8 cellular contexts compared by ENCODE assay signal in genomic region chr19:51777570-51778460, GRCh38. TPM values are rescaled to one million over a fixed set of nuclear protein-coding genes. Genes with fewer than 3 reads are reported as not detected.
DNase-seq lines count a peak whose midpoint lies in the region; ATAC-seq and TF ChIP-seq lines count a peak whose summit lies in the region.

No MANE protein-coding gene starts in this region.

- peak overlapping the region; percentile 38 for H3K4me2 ChIP-seq in HCT116 (ENCODE audit: low read length)

- H3K9ac ChIP-seq in HCT116 (ENCODE audit: low read length): no peak overlapping the region

- H4K20me1 ChIP-seq in HCT116 (ENCODE audit: insufficient read depth): no peaks in the 10 kb centered on the region

- H2AFZ ChIP-seq in HCT116 (ENCODE audit: low read depth, low read length, poor library complexity, severe bottlenecking): peak overlapping the region; percentile 88

- H3K9me3 ChIP-seq in HCT116 (ENCODE audit: control insufficient read depth in 1 of 2, insufficient read depth in 1 of 2, low read depth in 1 of 2, low read length in 2 of 2) (no peaks in the 10 kb centered on the region), mucosa of descending colon (no peaks in the 10 kb centered on the region), stomach (no peaks in the 10 kb centered on the region)

- peaks cover 3% of the 10 kb centered on the region for H3K9me3 Mint-ChIP-seq in activated CD4-positive, alpha-beta memory T cell treated with anti-CD3 and anti-CD28 coated beads for 36 hours

- no peaks in the 10 kb centered on the region for H3K36me3 ChIP-seq in HCT116 (ENCODE audit: control insufficient read depth in 1 of 2, insufficient read depth in 2 of 2, low read length in 2 of 2)
- H3K36me3 ChIP-seq in mucosa of descending colon (ENCODE audit: low read depth): no peaks in the 10 kb centered on the region
- H3K36me3 ChIP-seq in stomach: no peaks in the 10 kb centered on the region

- H3K4me1 ChIP-seq in HCT116 (ENCODE audit: control insufficient read depth in 1 of 2, insufficient read depth in 2 of 2, low read length in 2 of 2) (peaks cover 0 to 4% of the 10 kb centered on the region in 2 experiments; a peak in 1 of 4 replicates), mucosa of descending colon (ENCODE audit: low read depth) (no peaks in the 10 kb centered on the region), stomach (peaks cover 0 to 10% (median 4%) of the 10 kb centered on the region in 4 donors)

- BruUV-seq in HCT116 (replicated peaks; lab: Mats Ljungman, UMichigan): no TSS peak

- POLR2A ChIA-PET in HCT116 (lab: Charles Lee): no interaction called here
- POLR2A ChIA-PET in activated CD4-positive, alpha-beta memory T cell treated with anti-CD3 and anti-CD28 coated beads for 36 hours (lab: Charles Lee): no interaction called here

- no peaks in the 10 kb centered on the region for H3K79me2 ChIP-seq in HCT116 (ENCODE audit: insufficient read depth, low read length)

- H3K27me3 ChIP-seq in HCT116 (ENCODE audit: insufficient read depth, low read length) (no peaks in the 10 kb centered on the region), stomach (peaks cover 0 to 81% (median 0%) of the 10 kb centered on the region in 3 donors)

- DNase-seq in HCT116 (ENCODE audit: low read depth, low spot score): peak; percentile 83
- DNase-seq in NCI-H748 treated with DMSO at 0.1 percent for 48 hours (lab: John Stamatoyannopoulos, UW): peak; percentile 50
- peak; percentile 45 for DNase-seq in activated CD4-positive, alpha-beta memory T cell treated with anti-CD3 and anti-CD28 coated beads for 36 hours
- peak in 2 of 3 donors; percentile 49 to 63 for DNase-seq in mucosa of descending colon
- DNase-seq in stomach: peak; percentile 45

- ATAC-seq in HCT116 (peak; percentile 95), esophagus mucosa (peak; percentile 73), mucosa of descending colon (peak; percentile 86), HG03039 (IDR thresholded peaks at IDR 0.05; ENCODE audit: unreplicated experiment) (no peak)

- peaks cover 3% of the 10 kb centered on the region for H3K4me1 Mint-ChIP-seq in activated CD4-positive, alpha-beta memory T cell treated with anti-CD3 and anti-CD28 coated beads for 36 hours (ENCODE audit: low read depth)

- H3K36me3 Mint-ChIP-seq in activated CD4-positive, alpha-beta memory T cell treated with anti-CD3 and anti-CD28 coated beads for 36 hours: peaks cover 2% of the 10 kb centered on the region

- no peak overlapping the region for H3K4me3 Mint-ChIP-seq in activated CD4-positive, alpha-beta memory T cell treated with anti-CD3 and anti-CD28 coated beads for 36 hours

- no peak overlapping the region for H3K27ac ChIP-seq in C4-2B
- H3K27ac ChIP-seq in HCT116 (ENCODE audit: low read depth, low read length): no peak overlapping the region
- H3K27ac ChIP-seq in stomach: no peak overlapping the region

- 26 to 32% (median 31%) methylated on average over 23 of the region's 23 CpGs for WGBS in stomach, 5 donors

- RAD21 ChIA-PET in HCT116 (lab: Charles Lee; ENCODE audit: low non-redundant PET in 1 of 2, low total read pairs in 2 of 2, uncharacterized antibody in 2 of 2, unreplicated experiment in 2 of 2): interaction anchor here (0.7 to 1.3 kb wide), 3 partner anchors 74 to 117 kb away, joined by 3 read pairs; no protein-coding TSS in a partner anchor

- CTCF ChIA-PET in HCT116 (lab: Charles Lee): interaction anchor here (0.6 to 2.7 kb wide), 23 partner anchors 10 to 459 kb away, joined by 3 to 22 read pairs (median 5); partner anchors contain the start of genes FPR1 and FPR2
- CTCF ChIA-PET in activated CD4-positive, alpha-beta memory T cell treated with anti-CD3 and anti-CD28 coated beads for 36 hours (lab: Charles Lee): interaction anchor here (0.7 to 1.7 kb wide), 22 partner anchors 9 to 518 kb away, joined by 3 to 14 read pairs (median 4); no protein-coding TSS in a partner anchor

- TF ChIP-seq POLR2A in HCT116 (IDR thresholded peaks at IDR 0.05; ENCODE audit: borderline replicate concordance, extremely low read depth, insufficient read depth, insufficient read length) (no peak), stomach (IDR thresholded peaks at IDR 0.05) (no peak)

- TF ChIP-seq EP300 in stomach (IDR thresholded peaks at IDR 0.05): no peak

- no peaks in the 10 kb centered on the region for H3K9me2 ChIP-seq in HCT116 (ENCODE audit: insufficient read depth)

- no peak overlapping the region for H3K27ac Mint-ChIP-seq in activated CD4-positive, alpha-beta memory T cell treated with anti-CD3 and anti-CD28 coated beads for 36 hours

- intact Hi-C loops in HCT116 (cut with micrococcal nuclease): loop anchor here (1.0 to 5.0 kb wide), 4 partner anchors 66 to 305 kb away; no protein-coding TSS in a partner anchor
- intact Hi-C loops in activated CD4-positive, alpha-beta memory T cell treated with anti-CD3 and anti-CD28 coated beads for 36 hours (cut with micrococcal nuclease): loop anchor here (5.0 to 10.0 kb wide), 2 partner anchors 66 to 113 kb away; no protein-coding TSS in a partner anchor
- intact Hi-C loops in mucosa of descending colon (cut with DNase I, micrococcal nuclease): no loop called here
- intact Hi-C loops in stomach (cut with DNase I; ENCODE audit: low total_unique reads): no loop called here

- H3K4me3 ChIP-seq in HCT116 (replicated peaks in 1 of 2; ENCODE audit: low read depth in 1 of 2, low read length in 2 of 2) (no peak overlapping the region), mucosa of descending colon (no peak overlapping the region), stomach (no peak overlapping the region)

- TF ChIP-seq CTCF in C4-2B (conservative IDR thresholded peaks at IDR 0.05) (peak; percentile 85), HCT116 (IDR thresholded peaks at IDR 0.05 in 2 of 3, conservative IDR thresholded peaks at IDR 0.05 in 1 of 3; ENCODE audit: borderline replicate concordance in 1 of 3, insufficient read depth in 1 of 3, low read depth in 2 of 3, low read length in 2 of 3) (peak; percentile 57 to 71 (median 71); a peak in 5 of 6 replicates), mucosa of descending colon (IDR thresholded peaks at IDR 0.05) (peak; percentile 42), stomach (IDR thresholded peaks at IDR 0.05) (peak in 5 of 7 experiments; percentile 30 to 69 (median 46))

- TF ChIP-seq RAD21 in HCT116 (IDR thresholded peaks at IDR 0.05; ENCODE audit: low read depth): peak; percentile 83

- H3K27me3 Mint-ChIP-seq in activated CD4-positive, alpha-beta memory T cell treated with anti-CD3 and anti-CD28 coated beads for 36 hours: peaks cover 29% of the 10 kb centered on the region

TF ChIP-seq in HCT116, 20 proteins besides CTCF, POLR2A, EP300 and RAD21:
- no peak for TF ChIP-seq ZNF274 (IDR thresholded peaks at IDR 0.05; ENCODE audit: low read depth, low read length)
- peak; percentile 19; the same call in 1 of the 2 replicates for TF ChIP-seq CEBPB (IDR thresholded peaks at IDR 0.05; ENCODE audit: low read depth)
- no peak for TF ChIP-seq SP1 (IDR thresholded peaks at IDR 0.05; ENCODE audit: low read depth)
TF ChIP-seq in HCT116: peak in this region for 1.

RNA-seq across cellular contexts. Expression of gene FPR2, which starts 16.8 kb away (rescaled TPM):
- not detected for total RNA-seq in HCT116 (2021; ENCODE audit: unreplicated experiment)
- polyA plus RNA-seq in HCT116 (2012): 0.09 TPM in 1 of 2 replicates, not detected in the other
- not detected for total RNA-seq in activated CD4-positive, alpha-beta memory T cell treated with anti-CD3 and anti-CD28 coated beads for 36 hours
- 0.36 TPM for total RNA-seq in esophagus mucosa
- 1 to 10 TPM in 1 of 3 donors, under 1 TPM in 1, not detected in 1; 0.41 to 2.7 TPM for total RNA-seq in mucosa of descending colon
- 1 to 10 TPM in 2 of 5 donors, under 1 TPM in 1, not detected in 2; 0.58 to 1.7 (median 1.3) TPM for total RNA-seq in stomach
- polyA plus RNA-seq in stomach: 1 to 10 TPM in 2 of 3 donors, under 1 TPM in 1; 0.48 to 2.9 (median 1.4) TPM

RNA-seq across cellular contexts. Expression of gene FPR3, which starts 17.1 kb away (rescaled TPM):
- total RNA-seq in HCT116 (2021; ENCODE audit: unreplicated experiment) (not detected), esophagus mucosa (1.00 TPM), mucosa of descending colon (1 to 10 TPM; 3.6 to 9.8 (median 7.4) TPM), stomach (1 to 10 TPM in 3 of 5 donors, not detected in 2; 1.6 to 7.0 (median 3.1) TPM)
- 0.04 TPM in 1 of 2 replicates, not detected in the other for polyA plus RNA-seq in HCT116 (2012)
- not detected for total RNA-seq in activated CD4-positive, alpha-beta memory T cell treated with anti-CD3 and anti-CD28 coated beads for 36 hours
- 1 to 10 TPM in 2 of 3 donors, under 1 TPM in 1; 0.58 to 2.7 (median 2.3) TPM for polyA plus RNA-seq in stomach

RNA-seq across cellular contexts. Expression of gene FPR1, which starts 26.1 kb away (rescaled TPM):
- total RNA-seq in HCT116 (2021; ENCODE audit: unreplicated experiment) (not detected), esophagus mucosa (1.2 TPM), mucosa of descending colon (10 to 100 TPM in 1 of 3 donors, 1 to 10 TPM in 1, not detected in 1; 3.6 to 14.5 TPM), stomach (10 to 100 TPM in 1 of 5 donors, 1 to 10 TPM in 3, not detected in 1; 7.0 to 10.5 (median 8.5) TPM)
- polyA plus RNA-seq in HCT116 (2012): 0.22 and 0.39 TPM in 2 replicates
- not detected for total RNA-seq in activated CD4-positive, alpha-beta memory T cell treated with anti-CD3 and anti-CD28 coated beads for 36 hours
- polyA plus RNA-seq in stomach: 1 to 10 TPM; 1.7 to 7.5 (median 1.8) TPM

RNA-seq across cellular contexts. Expression of gene HAS1, which starts 54.0 kb away (rescaled TPM):
- total RNA-seq in HCT116 (2021; ENCODE audit: unreplicated experiment): not detected
- polyA plus RNA-seq in HCT116 (2012): 0.04 TPM in 1 of 2 replicates, not detected in the other
- total RNA-seq in activated CD4-positive, alpha-beta memory T cell treated with anti-CD3 and anti-CD28 coated beads for 36 hours: not detected
- total RNA-seq in esophagus mucosa: not detected
- total RNA-seq in mucosa of descending colon: under 1 TPM in 2 of 3 donors, not detected in 1; 0.14 to 0.51 TPM
- 1 to 10 TPM in 1 of 5 donors, not detected in 4; 7.2 TPM for total RNA-seq in stomach
- polyA plus RNA-seq in stomach: under 1 TPM in 2 of 3 donors, not detected in 1; 0.05 to 0.25 TPM

Comparison
In these comparisons a context has a peak if more than half of its experiments do, and no peak if none do; other contexts are left out.
1. intact Hi-C loops: an anchor here in HCT116 (1.0 to 5.0 kb wide) and activated CD4-positive, alpha-beta memory T cell treated with anti-CD3 and anti-CD28 coated beads for 36 hours (5.0 to 10.0 kb wide); none called in mucosa of descending colon and stomach.